In genomic region chr2:11280713-11281112, GRCh38 we compare ENCODE assay signal across 23 cellular contexts.
A peak's percentile ranks its signal among the peaks of the same experiment; 100 is the strongest.
DNase-seq lines count a peak whose midpoint lies in the region; ATAC-seq, FAIRE-seq and TF ChIP-seq lines count a peak whose summit lies in the region.
"Had no signal": no experiment of that assay in that cellular context is flagged by ENCODE, and none has a peak within 500 bp of the region (broad histone marks: within the 10 kb centered on the region; RNA-seq: fewer than 3 reads in every experiment).

No MANE protein-coding gene starts in this region.

- TF ChIP-seq POLR2A in HepG2 (IDR thresholded peaks at IDR 0.05; ENCODE audit: insufficient read depth in 1 of 2, low read depth in 2 of 2, low read length in 2 of 2): no peak
- no peak for TF ChIP-seq POLR2A in right lobe of liver (IDR thresholded peaks at IDR 0.05)

- H2BK120ac ChIP-seq in neuronal stem cell (ENCODE audit: low read depth, low read length): no peak overlapping the region

- peaks cover 19 to 69% of the 10 kb centered on the region in 2 experiments for H3K36me3 ChIP-seq in HepG2 (replicated peaks in 1 of 2; ENCODE audit: control insufficient read depth in 1 of 2, insufficient read depth in 2 of 2, low read length in 2 of 2)
- peaks cover 0 to 5% (median 0%) of the 10 kb centered on the region in 4 donors for H3K36me3 ChIP-seq in right lobe of liver
- H3K36me3 ChIP-seq in neuronal stem cell (replicated peaks in 1 of 2; ENCODE audit: control insufficient read depth in 2 of 2, insufficient read depth in 2 of 2, low read length in 2 of 2): peaks cover 8 to 94% of the 10 kb centered on the region in 2 donors

- H3K23ac ChIP-seq in neuronal stem cell (ENCODE audit: low read depth, low read length, poor library complexity): no peak overlapping the region

- H3K14ac ChIP-seq in neuronal stem cell (ENCODE audit: low read length): no peak overlapping the region

- intact Hi-C loops in HepG2 (cut with micrococcal nuclease; ENCODE audit: unreplicated experiment): no loop called here
- intact Hi-C loops in right lobe of liver (cut with DNase I): no loop called here

- H3K27ac Mint-ChIP-seq in endothelial cell (ENCODE audit: unreplicated experiment): peak overlapping the region; percentile 84
- H3K27ac Mint-ChIP-seq: CD4-positive, alpha-beta T cell; CD8-positive, alpha-beta T cell had no signal

- no peak overlapping the region for H3K4me3 ChIP-seq in HepG2 (replicated peaks in 1 of 3; ENCODE audit: insufficient read depth in 1 of 3, low read depth in 2 of 3, low read length in 3 of 3)
- H3K4me3 ChIP-seq in right lobe of liver: no peak overlapping the region
- no peak overlapping the region for H3K4me3 ChIP-seq in neuronal stem cell (ENCODE audit: low read length in 2 of 2)
- H3K4me3 ChIP-seq: BLaER1, GM12878 had no signal

- H2AFZ ChIP-seq in HepG2 (ENCODE audit: low read length) (no peak overlapping the region), neuronal stem cell (ENCODE audit: low read length) (no peak overlapping the region)

- no peak overlapping the region for H3K27ac ChIP-seq in HepG2 (ENCODE audit: extremely low read length, insufficient read depth, low read length)
- no peak overlapping the region for H3K27ac ChIP-seq in right lobe of liver
- no peak overlapping the region for H3K27ac ChIP-seq in neuronal stem cell (replicated peaks; ENCODE audit: low read length)
- H3K27ac ChIP-seq: 22Rv1, BLaER1 had no signal

- H2AK5ac ChIP-seq in neuronal stem cell (ENCODE audit: low read depth, low read length): no peak overlapping the region

- peaks cover 94% of the 10 kb centered on the region for H3K79me2 ChIP-seq in HepG2 (ENCODE audit: insufficient read depth, low read length)

- H4K8ac ChIP-seq in neuronal stem cell (ENCODE audit: low read depth, low read length): no peak overlapping the region

- 98% methylated on average over 3 of the region's 3 CpGs for WGBS in HepG2 (ENCODE audit: low lambda C conversion rate)
- 94% methylated on average over 3 of the region's 3 CpGs for WGBS in right lobe of liver (ENCODE audit: insufficient coverage, low coverage, low lambda C conversion rate, missing lambda C conversion rate)
- WGBS in neuronal stem cell (ENCODE audit: extremely low coverage in 2 of 2, insufficient read length in 2 of 2, insufficient replicate concordance in 1 of 2), 2 donors: no CpG with 5 or more reads among the region's 3 CpGs

- TF ChIP-seq EP300 in HepG2 (IDR thresholded peaks at IDR 0.05; ENCODE audit: low read depth in 2 of 2, low read length in 2 of 2) (no peak), HepG2 (CRISPR knock-in tag; IDR thresholded peaks at IDR 0.05; ENCODE audit: borderline replicate concordance) (no peak)

- H3K79me1 ChIP-seq in neuronal stem cell (ENCODE audit: low read depth, low read length): no peaks in the 10 kb centered on the region

- H2BK12ac ChIP-seq in neuronal stem cell (ENCODE audit: low read length): no peak overlapping the region

- CTCF ChIA-PET in HepG2 (lab: Yijun Ruan, JAX; ENCODE audit: low intra/inter-chr PET ratio, low total read pairs): no interaction called here

- no peak for TF ChIP-seq RAD21 in HepG2 (CRISPR knock-in tag; IDR thresholded peaks at IDR 0.05)

- POLR2A ChIA-PET in HepG2 (lab: Yijun Ruan, JAX): no interaction called here

- no peaks in the 10 kb centered on the region for H3K27me3 Mint-ChIP-seq in endothelial cell (ENCODE audit: unreplicated experiment)
- H3K27me3 Mint-ChIP-seq: CD4-positive, alpha-beta T cell had no signal

- H3K36me3 Mint-ChIP-seq in endothelial cell (ENCODE audit: low read depth, unreplicated experiment): peaks cover 44% of the 10 kb centered on the region

- H4K91ac ChIP-seq in neuronal stem cell (ENCODE audit: low read depth, low read length, poor library complexity): no peak overlapping the region

- no peak for TF ChIP-seq CTCF in HepG2 (CRISPR knock-in tag; IDR thresholded peaks at IDR 0.05)
- no peak for TF ChIP-seq CTCF in right lobe of liver (IDR thresholded peaks at IDR 0.05)
- no peak for TF ChIP-seq CTCF in endothelial cell (IDR thresholded peaks at IDR 0.05; ENCODE audit: unreplicated experiment)

- peaks cover 22% of the 10 kb centered on the region for H3K4me1 Mint-ChIP-seq in endothelial cell (ENCODE audit: unreplicated experiment)

- BruUV-seq in HepG2 (replicated peaks; lab: Mats Ljungman, UMichigan): no TSS peak

- in situ Hi-C loops in HepG2 (cut with HindIII; ENCODE audit: extremely low pct_ligation_motif_present, low pct_unique_long_range_greater_than_20kb): no loop called here

- ATAC-seq in HepG2 (no peak), right lobe of liver (no peak)
- ATAC-seq: CD8-positive, alpha-beta T cell; GM12878 had no signal

- no peak overlapping the region for H3K4ac ChIP-seq in neuronal stem cell (ENCODE audit: low read length)

- peak overlapping the region; percentile 2 for H3K4me3 Mint-ChIP-seq in endothelial cell (ENCODE audit: unreplicated experiment)
- H3K4me3 Mint-ChIP-seq: CD14-positive monocyte; CD4-positive, alpha-beta T cell; CD8-positive, alpha-beta T cell had no signal

- no peaks in the 10 kb centered on the region for H3K4me1 ChIP-seq in HepG2 (ENCODE audit: insufficient read depth, low read length)
- no peaks in the 10 kb centered on the region for H3K4me1 ChIP-seq in right lobe of liver
- no peaks in the 10 kb centered on the region for H3K4me1 ChIP-seq in neuronal stem cell (ENCODE audit: control insufficient read depth in 2 of 2, insufficient read depth in 1 of 2, low read depth in 1 of 2, low read length in 2 of 2)
- H3K4me1 ChIP-seq: BE2C, BLaER1, Caco-2 had no signal

- no peak overlapping the region for H2BK15ac ChIP-seq in neuronal stem cell (ENCODE audit: low read length)

- no peak overlapping the region for H3K4me2 ChIP-seq in HepG2 (ENCODE audit: low read depth, low read length)
- H3K4me2 ChIP-seq in neuronal stem cell (ENCODE audit: insufficient read depth, low read length, poor library complexity, severe bottlenecking): no peak overlapping the region
- H3K4me2 ChIP-seq: BLaER1 had no signal

- peaks cover 65% of the 10 kb centered on the region for H4K20me1 ChIP-seq in HepG2 (ENCODE audit: insufficient read depth, low read length)
- H4K20me1 ChIP-seq: BLaER1 had no signal

- H3K27me3 ChIP-seq in HepG2 (ENCODE audit: control insufficient read depth in 1 of 2, insufficient read depth in 2 of 2, low read length in 2 of 2) (no peaks in the 10 kb centered on the region), right lobe of liver (no peaks in the 10 kb centered on the region), neuronal stem cell (ENCODE audit: control insufficient read depth in 3 of 3, insufficient read depth in 3 of 3, low read depth in 1 of 3, low read length in 3 of 3) (no peaks in the 10 kb centered on the region)
- H3K27me3 ChIP-seq: BE2C, BLaER1 had no signal

- DNase-seq in HepG2 (ENCODE audit: low spot score): no peak
- no peak for DNase-seq in right lobe of liver
- DNase-seq in endothelial cell (ENCODE audit: low spot score): no peak
- no peak for DNase-seq in neuronal stem cell (ENCODE audit: low spot score)
- DNase-seq in NCI-H524 (lab: John Stamatoyannopoulos, UW): no peak
- DNase-seq in CD1c-positive myeloid dendritic cell (ENCODE audit: extremely low spot score): no peak
- DNase-seq: ACHN; BE2C; C1 segment of cervical spinal cord; Caco-2; Calu3; CD4-positive, alpha-beta T cell; CD8-positive, alpha-beta T cell; DND-41; EL; GDM1 had no signal

- H3K9ac ChIP-seq in HepG2 (ENCODE audit: insufficient read depth, low read depth, low read length) (no peak overlapping the region), neuronal stem cell (ENCODE audit: low read depth, low read length, poor library complexity) (no peak overlapping the region)
- H3K9ac ChIP-seq: BLaER1 had no signal

- no peak overlapping the region for H2BK5ac ChIP-seq in neuronal stem cell (ENCODE audit: low read length)

- FAIRE-seq in HepG2 (lab: Jason Lieb, UNC): no peak
- FAIRE-seq in islet of Langerhans (lab: Jason Lieb, UNC): peak; percentile 75
- FAIRE-seq: GM12878, GM12892, GM18507 had no signal

- no peaks in the 10 kb centered on the region for H3K9me3 ChIP-seq in HepG2 (ENCODE audit: low read length)
- H3K9me3 ChIP-seq in right lobe of liver: no peaks in the 10 kb centered on the region
- peaks cover 7 to 42% of the 10 kb centered on the region in 2 donors for H3K9me3 ChIP-seq in neuronal stem cell (replicated peaks in 1 of 2; ENCODE audit: control insufficient read depth in 2 of 2, insufficient read depth in 1 of 2, low read depth in 1 of 2, low read length in 2 of 2)
- H3K9me3 ChIP-seq: BE2C had no signal

- no peaks in the 10 kb centered on the region for H3K9me3 Mint-ChIP-seq in endothelial cell (ENCODE audit: unreplicated experiment)

- H3K18ac ChIP-seq in neuronal stem cell (ENCODE audit: low read length): no peak overlapping the region

TF ChIP-seq in HepG2, 621 proteins besides CTCF, POLR2A, EP300 and RAD21:
- TF ChIP-seq MAFF (IDR thresholded peaks at IDR 0.05; ENCODE audit: low read depth, low read length) (peak; percentile 28; the same call in 1 of the 2 replicates), ZNF24 (IDR thresholded peaks at IDR 0.05) (no peak), SATB2 (CRISPR knock-in tag; IDR thresholded peaks at IDR 0.05) (no peak), MAFK (conservative IDR thresholded peaks at IDR 0.05 in 1 of 2, IDR thresholded peaks at IDR 0.05 in 1 of 2; ENCODE audit: low read length in 2 of 2) (peak; percentile 43 to 59; a peak in 3 of 4 replicates)
